Comparison of ENCODE assay signal across 29 cellular contexts in genomic region chr13:73481265-73481664, GRCh38.
"Had no signal": no experiment of that assay in that cellular context is flagged by ENCODE, and none has a peak within 500 bp of the region (broad histone marks: within the 10 kb centered on the region; RNA-seq: fewer than 3 reads in every experiment).

No MANE protein-coding gene starts in this region.

- H3K9me3 Mint-ChIP-seq: activated B cell treated with CpG ODN at 0.5 μM for 24 hours; activated CD8-positive, alpha-beta T cell treated with anti-CD3 and anti-CD28 coated beads for 36 hours; activated T-cell treated with anti-CD3 and anti-CD28 coated beads, Interleukin-2, amount 50 U/mL, for 4 hours; activated T-helper 17 cell treated with anti-CD3 and anti-CD28 coated beads, Interleukin-2, amount 50 U/mL, for 72 hours; effector memory CD8-positive, alpha-beta T cell; T-cell; T-helper 1 cell treated with Interleukin-12 subunit alpha and Interleukin-12 subunit beta and Interleukin-4 antibody, amounts not matched to agents 30 μg/mL and 1 μg/mL, for 36 hours had no signal

- H3K4me1 ChIP-seq: body of pancreas, esophagus muscularis mucosa, foreskin keratinocyte, gastroesophageal sphincter had no signal

- H3K27ac Mint-ChIP-seq: activated B cell treated with CpG ODN at 0.5 μM for 24 hours; activated CD8-positive, alpha-beta T cell treated with anti-CD3 and anti-CD28 coated beads for 36 hours; activated naive CD8-positive, alpha-beta T cell; activated T-helper 17 cell treated with anti-CD3 and anti-CD28 coated beads, Interleukin-2, amount 50 U/mL, for 72 hours; effector memory CD8-positive, alpha-beta T cell; T-cell; T-helper 1 cell treated with Interleukin-12 subunit alpha and Interleukin-12 subunit beta and Interleukin-4 antibody, amounts not matched to agents 30 μg/mL and 1 μg/mL, for 36 hours had no signal

- DNase-seq: activated B cell treated with CpG ODN at 0.5 μM for 24 hours; activated CD4-positive, alpha-beta T cell treated with anti-CD3 and anti-CD28 coated beads for 48 hours; activated CD4-positive, alpha-beta T cell treated with anti-CD3 and anti-CD28 coated beads, Interleukin-2, amount 50 U/mL, for 1 hour; activated CD4-positive, alpha-beta T cell treated with anti-CD3 and anti-CD28 coated beads, Interleukin-2, amount 50 U/mL, for 48 hours; activated CD8-positive, alpha-beta memory T cell treated with anti-CD3 and anti-CD28 coated beads for 24 hours; activated CD8-positive, alpha-beta T cell treated with anti-CD3 and anti-CD28 coated beads for 36 hours; activated effector memory CD4-positive, alpha-beta T cell treated with Interleukin-2 at 50 U/mL for 16 hours; activated gamma-delta T cell treated with Interleukin-2 at 50 U/mL for 16 hours; activated naive CD4-positive, alpha-beta T cell treated with anti-CD3 and anti-CD28 coated beads, Interleukin-2, amount 50 U/mL, for 16 hours; activated naive CD4-positive, alpha-beta T cell treated with Interleukin-2 at 50 U/mL for 16 hours; activated T-cell treated with anti-CD3 and anti-CD28 coated beads, Interleukin-2, amount 50 U/mL, for 4 hours; amniotic stem cell; body of pancreas; cortex of kidney; dermis blood vessel endothelial cell; effector CD4-positive, alpha-beta T cell; effector memory CD8-positive, alpha-beta T cell; erythroblast; foreskin keratinocyte; SW 1271; T-cell; T1000; WERI-Rb-1 had no signal

- H3K4me3 ChIP-seq: body of pancreas, esophagus muscularis mucosa, gastroesophageal sphincter had no signal

- H3K36me3 ChIP-seq: esophagus muscularis mucosa, gastroesophageal sphincter, WERI-Rb-1 had no signal

- H3K4me1 Mint-ChIP-seq: activated B cell treated with CpG ODN at 0.5 μM for 24 hours; activated T-helper 17 cell treated with anti-CD3 and anti-CD28 coated beads, Interleukin-2, amount 50 U/mL, for 72 hours; T-cell had no signal

- H3K27ac ChIP-seq: body of pancreas, esophagus muscularis mucosa, foreskin keratinocyte, gastroesophageal sphincter, WERI-Rb-1 had no signal

- H3K36me3 Mint-ChIP-seq: T-cell had no signal

- H3K9me3 ChIP-seq: body of pancreas, esophagus muscularis mucosa, gastroesophageal sphincter had no signal

- H3K27me3 ChIP-seq: body of pancreas, esophagus muscularis mucosa, foreskin keratinocyte, gastroesophageal sphincter had no signal

- H3K27me3 Mint-ChIP-seq: activated B cell treated with CpG ODN at 0.5 μM for 24 hours; activated CD8-positive, alpha-beta T cell treated with anti-CD3 and anti-CD28 coated beads for 36 hours; activated naive CD8-positive, alpha-beta T cell; activated T-helper 17 cell treated with anti-CD3 and anti-CD28 coated beads, Interleukin-2, amount 50 U/mL, for 72 hours; T-cell had no signal

- H3K4me3 Mint-ChIP-seq: activated B cell treated with CpG ODN at 0.5 μM for 24 hours; activated CD8-positive, alpha-beta T cell treated with anti-CD3 and anti-CD28 coated beads for 36 hours; activated naive CD8-positive, alpha-beta T cell; activated T-cell treated with anti-CD3 and anti-CD28 coated beads, Interleukin-2, amount 50 U/mL, for 4 hours; activated T-helper 17 cell treated with anti-CD3 and anti-CD28 coated beads, Interleukin-2, amount 50 U/mL, for 72 hours; effector memory CD8-positive, alpha-beta T cell; T-cell; T-helper 1 cell treated with Interleukin-12 subunit alpha and Interleukin-12 subunit beta and Interleukin-4 antibody, amounts not matched to agents 30 μg/mL and 1 μg/mL, for 36 hours had no signal

- ATAC-seq: activated CD4-positive, CD25-positive, alpha-beta regulatory T cell treated with anti-CD3 and anti-CD28 coated beads, Interleukin-2, amount 50 U/mL, for 24 hours; activated CD8-positive, alpha-beta T cell treated with anti-CD3 and anti-CD28 coated beads for 36 hours; activated T-cell treated with anti-CD3 and anti-CD28 coated beads, Interleukin-2, amount 50 U/mL, for 4 hours; activated T-helper 17 cell treated with anti-CD3 and anti-CD28 coated beads, Interleukin-2, amount 50 U/mL, for 72 hours; body of pancreas; effector memory CD8-positive, alpha-beta T cell; foreskin keratinocyte; gastroesophageal sphincter; T-cell had no signal
